In the genomic region with DNA sequence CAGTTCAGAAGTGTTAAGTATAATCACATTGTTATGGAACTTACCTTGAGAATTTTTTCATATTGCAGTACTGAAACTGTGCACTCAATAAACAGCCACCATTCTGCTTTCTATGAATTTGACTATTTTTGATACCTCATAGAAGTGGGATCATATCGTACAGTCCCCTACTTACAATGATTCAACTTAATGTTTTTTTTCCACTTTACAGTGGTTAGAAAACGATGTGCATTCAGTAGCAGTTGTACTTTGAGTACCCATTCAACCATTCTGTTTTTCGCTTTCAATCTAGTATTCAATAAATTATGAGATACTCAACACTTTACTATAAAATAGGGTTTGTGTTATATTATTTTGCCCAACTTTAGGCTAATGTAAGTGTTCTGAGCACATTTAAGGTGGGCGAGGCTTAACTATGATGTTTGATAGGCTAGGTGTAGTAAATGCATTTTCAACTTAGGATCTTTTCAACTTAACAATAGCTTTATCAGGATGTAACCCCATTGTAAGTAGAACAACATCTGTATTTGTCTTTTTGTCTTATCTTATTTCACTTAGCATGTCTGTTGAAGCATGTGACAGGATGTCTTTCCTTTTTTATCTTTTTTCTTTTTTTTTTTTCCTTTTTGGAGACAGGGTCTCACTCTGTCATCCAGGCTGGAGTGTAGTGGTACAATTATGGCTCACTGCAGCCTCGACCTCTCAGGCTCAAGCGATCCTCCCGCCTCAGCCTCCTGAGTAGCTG, we compare ENCODE assay signal across 2 cellular contexts.
TF ChIP-seq lines count a peak whose summit lies in the region.

No MANE protein-coding gene starts in this region.

TF ChIP-seq in liver, 16 proteins besides CTCF, POLR2A, EP300 and RAD21:
- no peak for TF ChIP-seq SP1 (IDR thresholded peaks at IDR 0.05)
- TF ChIP-seq, protein P1, sequence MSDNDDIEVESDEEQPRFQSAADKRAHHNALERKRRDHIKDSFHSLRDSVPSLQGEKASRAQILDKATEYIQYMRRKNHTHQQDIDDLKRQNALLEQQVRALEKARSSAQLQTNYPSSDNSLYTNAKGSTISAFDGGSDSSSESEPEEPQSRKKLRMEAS (IDR thresholded peaks at IDR 0.05): no peak
- TF ChIP-seq EGR1 (IDR thresholded peaks at IDR 0.05; ENCODE audit: low read depth in 2 of 2): no peak
- TF ChIP-seq, protein P2, sequence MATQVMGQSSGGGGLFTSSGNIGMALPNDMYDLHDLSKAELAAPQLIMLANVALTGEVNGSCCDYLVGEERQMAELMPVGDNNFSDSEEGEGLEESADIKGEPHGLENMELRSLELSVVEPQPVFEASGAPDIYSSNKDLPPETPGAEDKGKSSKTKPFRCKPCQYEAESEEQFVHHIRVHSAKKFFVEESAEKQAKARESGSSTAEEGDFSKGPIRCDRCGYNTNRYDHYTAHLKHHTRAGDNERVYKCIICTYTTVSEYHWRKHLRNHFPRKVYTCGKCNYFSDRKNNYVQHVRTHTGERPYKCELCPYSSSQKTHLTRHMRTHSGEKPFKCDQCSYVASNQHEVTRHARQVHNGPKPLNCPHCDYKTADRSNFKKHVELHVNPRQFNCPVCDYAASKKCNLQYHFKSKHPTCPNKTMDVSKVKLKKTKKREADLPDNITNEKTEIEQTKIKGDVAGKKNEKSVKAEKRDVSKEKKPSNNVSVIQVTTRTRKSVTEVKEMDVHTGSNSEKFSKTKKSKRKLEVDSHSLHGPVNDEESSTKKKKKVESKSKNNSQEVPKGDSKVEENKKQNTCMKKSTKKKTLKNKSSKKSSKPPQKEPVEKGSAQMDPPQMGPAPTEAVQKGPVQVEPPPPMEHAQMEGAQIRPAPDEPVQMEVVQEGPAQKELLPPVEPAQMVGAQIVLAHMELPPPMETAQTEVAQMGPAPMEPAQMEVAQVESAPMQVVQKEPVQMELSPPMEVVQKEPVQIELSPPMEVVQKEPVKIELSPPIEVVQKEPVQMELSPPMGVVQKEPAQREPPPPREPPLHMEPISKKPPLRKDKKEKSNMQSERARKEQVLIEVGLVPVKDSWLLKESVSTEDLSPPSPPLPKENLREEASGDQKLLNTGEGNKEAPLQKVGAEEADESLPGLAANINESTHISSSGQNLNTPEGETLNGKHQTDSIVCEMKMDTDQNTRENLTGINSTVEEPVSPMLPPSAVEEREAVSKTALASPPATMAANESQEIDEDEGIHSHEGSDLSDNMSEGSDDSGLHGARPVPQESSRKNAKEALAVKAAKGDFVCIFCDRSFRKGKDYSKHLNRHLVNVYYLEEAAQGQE (IDR thresholded peaks at IDR 0.05): no peak
- TF ChIP-seq, protein P3, sequence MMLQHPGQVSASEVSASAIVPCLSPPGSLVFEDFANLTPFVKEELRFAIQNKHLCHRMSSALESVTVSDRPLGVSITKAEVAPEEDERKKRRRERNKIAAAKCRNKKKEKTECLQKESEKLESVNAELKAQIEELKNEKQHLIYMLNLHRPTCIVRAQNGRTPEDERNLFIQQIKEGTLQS (IDR thresholded peaks at IDR 0.05): no peak
- TF ChIP-seq FOXA2 (IDR thresholded peaks at IDR 0.05): no peak

TF ChIP-seq in HepG2, 621 proteins besides CTCF, POLR2A, EP300 and RAD21:
- no peak for TF ChIP-seq MAZ (IDR thresholded peaks at IDR 0.05; ENCODE audit: borderline replicate concordance, low read depth, low read length)
- no peak for TF ChIP-seq MAZ (CRISPR knock-in tag; IDR thresholded peaks at IDR 0.05; ENCODE audit: low read depth)
- no peak for TF ChIP-seq ZNF788 (CRISPR knock-in tag; IDR thresholded peaks at IDR 0.05; ENCODE audit: borderline replicate concordance)
- TF ChIP-seq HNF4G (IDR thresholded peaks at IDR 0.05; ENCODE audit: borderline replicate concordance, low read depth, low read length): no peak
- TF ChIP-seq HNF4G (CRISPR knock-in tag; IDR thresholded peaks at IDR 0.05; ENCODE audit: borderline replicate concordance, low read depth): no peak
- TF ChIP-seq, protein P4, sequence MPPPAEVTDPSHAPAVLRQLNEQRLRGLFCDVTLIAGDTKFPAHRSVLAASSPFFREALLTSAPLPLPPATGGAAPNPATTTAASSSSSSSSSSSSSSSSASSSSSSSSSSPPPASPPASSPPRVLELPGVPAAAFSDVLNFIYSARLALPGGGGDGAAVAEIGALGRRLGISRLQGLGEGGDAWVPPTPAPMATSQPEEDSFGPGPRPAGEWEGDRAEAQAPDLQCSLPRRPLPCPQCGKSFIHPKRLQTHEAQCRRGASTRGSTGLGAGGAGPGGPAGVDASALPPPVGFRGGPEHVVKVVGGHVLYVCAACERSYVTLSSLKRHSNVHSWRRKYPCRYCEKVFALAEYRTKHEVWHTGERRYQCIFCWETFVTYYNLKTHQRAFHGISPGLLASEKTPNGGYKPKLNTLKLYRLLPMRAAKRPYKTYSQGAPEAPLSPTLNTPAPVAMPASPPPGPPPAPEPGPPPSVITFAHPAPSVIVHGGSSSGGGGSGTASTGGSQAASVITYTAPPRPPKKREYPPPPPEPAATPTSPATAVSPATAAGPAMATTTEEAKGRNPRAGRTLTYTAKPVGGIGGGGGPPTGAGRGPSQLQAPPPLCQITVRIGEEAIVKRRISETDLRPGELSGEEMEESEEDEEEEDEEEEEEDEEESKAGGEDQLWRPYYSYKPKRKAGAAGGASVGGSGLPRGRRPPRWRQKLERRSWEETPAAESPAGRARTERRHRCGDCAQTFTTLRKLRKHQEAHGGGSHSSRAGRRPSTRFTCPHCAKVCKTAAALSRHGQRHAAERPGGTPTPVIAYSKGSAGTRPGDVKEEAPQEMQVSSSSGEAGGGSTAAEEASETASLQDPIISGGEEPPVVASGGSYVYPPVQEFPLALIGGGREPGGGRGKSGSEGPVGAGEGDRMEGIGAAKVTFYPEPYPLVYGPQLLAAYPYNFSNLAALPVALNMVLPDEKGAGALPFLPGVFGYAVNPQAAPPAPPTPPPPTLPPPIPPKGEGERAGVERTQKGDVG (CRISPR knock-in tag; IDR thresholded peaks at IDR 0.05; ENCODE audit: borderline replicate concordance): no peak
- TF ChIP-seq TBP (CRISPR knock-in tag; IDR thresholded peaks at IDR 0.05): no peak
- TF ChIP-seq CCAR2 (optimal IDR thresholded peaks at IDR 0.05; ENCODE audit: low read depth, low read length): no peak
- TF ChIP-seq FOXJ3 (CRISPR knock-in tag; IDR thresholded peaks at IDR 0.05; ENCODE audit: borderline replicate concordance): no peak
- TF ChIP-seq, protein P5, sequence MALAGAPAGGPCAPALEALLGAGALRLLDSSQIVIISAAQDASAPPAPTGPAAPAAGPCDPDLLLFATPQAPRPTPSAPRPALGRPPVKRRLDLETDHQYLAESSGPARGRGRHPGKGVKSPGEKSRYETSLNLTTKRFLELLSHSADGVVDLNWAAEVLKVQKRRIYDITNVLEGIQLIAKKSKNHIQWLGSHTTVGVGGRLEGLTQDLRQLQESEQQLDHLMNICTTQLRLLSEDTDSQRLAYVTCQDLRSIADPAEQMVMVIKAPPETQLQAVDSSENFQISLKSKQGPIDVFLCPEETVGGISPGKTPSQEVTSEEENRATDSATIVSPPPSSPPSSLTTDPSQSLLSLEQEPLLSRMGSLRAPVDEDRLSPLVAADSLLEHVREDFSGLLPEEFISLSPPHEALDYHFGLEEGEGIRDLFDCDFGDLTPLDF (CRISPR knock-in tag; IDR thresholded peaks at IDR 0.05): no peak
- TF ChIP-seq ZNF703 (CRISPR knock-in tag; IDR thresholded peaks at IDR 0.05; ENCODE audit: borderline replicate concordance): no peak
